ENCODE assay signal across 7 cellular contexts in genomic region chr4:70705856-70706461, GRCh38. TPM values are rescaled to one million over a fixed set of nuclear protein-coding genes. Genes with fewer than 3 reads are reported as not detected.
A peak's percentile ranks its signal among the peaks of the same experiment; 100 is the strongest.
DNase-seq lines count a peak whose midpoint lies in the region; ATAC-seq and TF ChIP-seq lines count a peak whose summit lies in the region.

No MANE protein-coding gene starts in this region.

- H3K36me3 ChIP-seq in ectodermal cell (ENCODE audit: control insufficient read depth, insufficient read depth, low read length) (no peaks in the 10 kb centered on the region), muscle layer of colon (ENCODE audit: insufficient read depth, low read length) (no peaks in the 10 kb centered on the region)

- H3K4me3 ChIP-seq in NB4 (ENCODE audit: low read depth, low read length) = peak overlapping the region; percentile 82
- peak overlapping the region; percentile 77 for H3K4me3 ChIP-seq in ectodermal cell (ENCODE audit: insufficient read depth, low read depth, low read length)
- H3K4me3 ChIP-seq in muscle layer of colon (ENCODE audit: low read depth in 1 of 2, low read length in 2 of 2) = peak overlapping the region; percentile 71 to 72

- peaks cover 4% of the 10 kb centered on the region for H3K27me3 ChIP-seq in ectodermal cell (ENCODE audit: control insufficient read depth, insufficient read depth, low read length, poor library complexity, severe bottlenecking)
- no peaks in the 10 kb centered on the region for H3K27me3 ChIP-seq in muscle layer of colon (ENCODE audit: control insufficient read depth in 1 of 2, insufficient read depth in 2 of 2, low read length in 2 of 2)

- no peaks in the 10 kb centered on the region for H3K9me3 ChIP-seq in ectodermal cell (ENCODE audit: control insufficient read depth, low read length)
- no peaks in the 10 kb centered on the region for H3K9me3 ChIP-seq in muscle layer of colon (ENCODE audit: low read length)

- H3K27ac ChIP-seq in ectodermal cell (ENCODE audit: insufficient read depth, low read depth, low read length, poor library complexity, severe bottlenecking) = no peak overlapping the region
- H3K27ac ChIP-seq in muscle layer of colon (ENCODE audit: low read depth, low read length) = peak overlapping the region; percentile 95

- DNase-seq in NB4 (ENCODE audit: low read depth) = no peak

- H3K4me1 ChIP-seq in ectodermal cell (ENCODE audit: control insufficient read depth, insufficient read depth, low read length) (peaks cover 6% of the 10 kb centered on the region), muscle layer of colon (ENCODE audit: insufficient read depth, low read length) (peaks cover 14% of the 10 kb centered on the region)

- 11 to 13% methylated on average over 16 to 17 of the region's 17 CpGs for WGBS in ectodermal cell, 2 experiments

- peak overlapping the region; percentile 82 for H3K9ac ChIP-seq in muscle layer of colon (ENCODE audit: low read length)

- ATAC-seq in GM18909 (IDR thresholded peaks at IDR 0.05; ENCODE audit: poor library complexity, unreplicated experiment) (peak; percentile 0), GM18870 (IDR thresholded peaks at IDR 0.05; ENCODE audit: unreplicated experiment) (no peak), HG03135 (IDR thresholded peaks at IDR 0.05; ENCODE audit: unreplicated experiment) (no peak), GM18868 (IDR thresholded peaks at IDR 0.05; ENCODE audit: unreplicated experiment) (no peak)

- TF ChIP-seq POLR2A in NB4 (IDR thresholded peaks at IDR 0.05; ENCODE audit: extremely low read depth, insufficient read length) = no peak

- no peak for TF ChIP-seq CTCF in NB4 (IDR thresholded peaks at IDR 0.05; ENCODE audit: low read depth, low read length)

RNA-seq across cellular contexts. Expression of gene RUFY3, which starts 15.8 kb away (rescaled TPM):
- 56.6 TPM for polyA plus RNA-seq in ectodermal cell (2013, experiment 1 of 4)
- 52.6 TPM for polyA plus RNA-seq in ectodermal cell (2013, experiment 2 of 4)
- polyA plus RNA-seq in ectodermal cell (2013, experiment 3 of 4) = 45.8 TPM
- polyA plus RNA-seq in ectodermal cell (2013, experiment 4 of 4) = 50.7 TPM

RNA-seq across cellular contexts. Expression of gene UTP3, which starts 17.6 kb away (rescaled TPM):
- polyA plus RNA-seq in ectodermal cell (2013, experiment 1 of 4) = 36.2 TPM
- 38.3 TPM for polyA plus RNA-seq in ectodermal cell (2013, experiment 2 of 4)
- polyA plus RNA-seq in ectodermal cell (2013, experiment 3 of 4) = 28.2 TPM
- polyA plus RNA-seq in ectodermal cell (2013, experiment 4 of 4) = 31.1 TPM

RNA-seq across cellular contexts. Expression of gene JCHAIN, which starts 39.7 kb away (rescaled TPM):
- not detected for polyA plus RNA-seq in ectodermal cell (2013, experiment 1 of 4)
- not detected for polyA plus RNA-seq in ectodermal cell (2013, experiment 2 of 4)
- polyA plus RNA-seq in ectodermal cell (2013, experiment 3 of 4) = not detected
- polyA plus RNA-seq in ectodermal cell (2013, experiment 4 of 4) = not detected
